1 cellular context compared by ENCODE assay signal in the genomic region with DNA sequence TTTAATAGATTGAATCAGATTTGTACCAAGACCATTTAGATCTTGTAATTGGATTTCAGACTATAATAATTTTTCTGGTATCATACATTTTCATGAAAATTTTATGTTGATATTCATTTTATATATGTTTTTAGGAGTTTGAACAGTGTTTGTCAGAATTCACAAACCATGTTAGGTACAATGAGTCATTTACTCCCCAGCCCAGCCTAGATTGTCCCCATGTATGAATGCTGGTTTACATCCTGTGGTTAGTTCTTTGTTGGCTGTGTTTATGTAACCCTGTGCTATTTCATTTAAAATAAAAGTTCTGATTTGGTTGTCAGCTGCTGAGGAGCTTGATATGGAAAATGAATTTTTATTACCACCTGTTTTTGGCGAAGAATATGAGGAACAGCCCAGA.
A peak's percentile ranks its signal among the peaks of the same experiment; 100 is the strongest.
TF ChIP-seq lines count a peak whose summit lies in the region.

No MANE protein-coding gene starts in this region.

TF ChIP-seq in endothelial cell of umbilical vein, 7 proteins besides CTCF, POLR2A, EP300 and RAD21:
- TF ChIP-seq MYC (IDR thresholded peaks at IDR 0.05; ENCODE audit: low read depth, low read length) (no peak), FOS (IDR thresholded peaks at IDR 0.05; ENCODE audit: borderline replicate concordance, insufficient read depth, low read length) (peak; percentile 59), EZH2 (IDR thresholded peaks at IDR 0.05; ENCODE audit: borderline replicate concordance, low read depth, low read length, severe bottlenecking) (no peak)
- TF ChIP-seq, protein P1, sequence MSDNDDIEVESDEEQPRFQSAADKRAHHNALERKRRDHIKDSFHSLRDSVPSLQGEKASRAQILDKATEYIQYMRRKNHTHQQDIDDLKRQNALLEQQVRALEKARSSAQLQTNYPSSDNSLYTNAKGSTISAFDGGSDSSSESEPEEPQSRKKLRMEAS (IDR thresholded peaks at IDR 0.05; ENCODE audit: insufficient read depth, insufficient read length) = no peak
